In the genomic region with DNA sequence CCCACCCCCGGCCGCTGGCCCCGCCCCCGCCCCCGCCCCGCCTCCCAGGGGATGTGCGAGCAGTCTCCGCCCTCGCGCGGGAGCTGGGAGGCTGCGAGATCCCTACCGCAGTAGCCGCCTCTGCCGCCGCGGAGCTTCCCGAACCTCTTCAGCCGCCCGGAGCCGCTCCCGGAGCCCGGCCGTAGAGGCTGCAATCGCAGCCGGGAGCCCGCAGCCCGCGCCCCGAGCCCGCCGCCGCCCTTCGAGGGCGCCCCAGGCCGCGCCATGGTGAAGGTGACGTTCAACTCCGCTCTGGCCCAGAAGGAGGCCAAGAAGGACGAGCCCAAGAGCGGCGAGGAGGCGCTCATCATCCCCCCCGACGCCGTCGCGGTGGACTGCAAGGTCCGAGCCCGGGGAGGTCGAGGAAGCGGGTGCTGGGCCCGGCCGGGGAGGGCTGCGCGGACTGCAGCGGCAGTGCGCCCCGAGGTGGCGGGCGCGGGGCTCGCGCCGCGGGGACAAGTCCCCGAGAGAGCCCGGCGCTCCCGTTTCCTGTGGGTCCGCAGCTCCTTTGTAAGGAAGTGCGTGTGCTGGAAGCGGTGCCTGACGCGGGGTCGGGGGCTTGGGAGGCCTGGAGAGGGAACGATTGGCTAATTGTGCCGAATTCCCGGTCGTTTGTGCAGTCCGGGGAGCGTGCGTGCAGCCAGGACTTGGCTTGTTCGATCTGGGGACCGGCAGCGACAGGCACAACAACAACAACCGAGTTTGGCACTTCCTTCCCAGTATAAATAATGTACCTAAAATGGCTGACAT, we compare ENCODE assay signal across 1 cellular context.
TF ChIP-seq lines count a peak whose summit lies in the region.

A gene (plus strand): TSS at position 110 of the 789 bp plus-strand sequence. CDS start 155 bp downstream, at position 265.

TF ChIP-seq in GM12878, 131 proteins besides CTCF, POLR2A, EP300 and RAD21 (continued from another document):
- TF ChIP-seq, protein P1, sequence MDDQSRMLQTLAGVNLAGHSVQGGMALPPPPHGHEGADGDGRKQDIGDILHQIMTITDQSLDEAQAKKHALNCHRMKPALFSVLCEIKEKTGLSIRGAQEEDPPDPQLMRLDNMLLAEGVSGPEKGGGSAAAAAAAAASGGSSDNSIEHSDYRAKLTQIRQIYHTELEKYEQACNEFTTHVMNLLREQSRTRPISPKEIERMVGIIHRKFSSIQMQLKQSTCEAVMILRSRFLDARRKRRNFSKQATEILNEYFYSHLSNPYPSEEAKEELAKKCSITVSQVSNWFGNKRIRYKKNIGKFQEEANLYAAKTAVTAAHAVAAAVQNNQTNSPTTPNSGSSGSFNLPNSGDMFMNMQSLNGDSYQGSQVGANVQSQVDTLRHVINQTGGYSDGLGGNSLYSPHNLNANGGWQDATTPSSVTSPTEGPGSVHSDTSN (IDR thresholded peaks at IDR 0.05; ENCODE audit: insufficient replicate concordance, low read depth, low read length): no peak
- TF ChIP-seq, protein P2, sequence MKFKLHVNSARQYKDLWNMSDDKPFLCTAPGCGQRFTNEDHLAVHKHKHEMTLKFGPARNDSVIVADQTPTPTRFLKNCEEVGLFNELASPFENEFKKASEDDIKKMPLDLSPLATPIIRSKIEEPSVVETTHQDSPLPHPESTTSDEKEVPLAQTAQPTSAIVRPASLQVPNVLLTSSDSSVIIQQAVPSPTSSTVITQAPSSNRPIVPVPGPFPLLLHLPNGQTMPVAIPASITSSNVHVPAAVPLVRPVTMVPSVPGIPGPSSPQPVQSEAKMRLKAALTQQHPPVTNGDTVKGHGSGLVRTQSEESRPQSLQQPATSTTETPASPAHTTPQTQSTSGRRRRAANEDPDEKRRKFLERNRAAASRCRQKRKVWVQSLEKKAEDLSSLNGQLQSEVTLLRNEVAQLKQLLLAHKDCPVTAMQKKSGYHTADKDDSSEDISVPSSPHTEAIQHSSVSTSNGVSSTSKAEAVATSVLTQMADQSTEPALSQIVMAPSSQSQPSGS (IDR thresholded peaks at IDR 0.05; ENCODE audit: low read length): no peak
- no peak for TF ChIP-seq TCF3 (IDR thresholded peaks at IDR 0.05; ENCODE audit: borderline replicate concordance, insufficient read depth, low read depth, low read length)
- 0 out of 2 replicates have a peak, but pooled peaks have one; percentile 28 for TF ChIP-seq NBN (IDR thresholded peaks at IDR 0.05)
- no peak for TF ChIP-seq SIX5 (IDR thresholded peaks at IDR 0.05; ENCODE audit: low read depth, low read length, severe bottlenecking)
- 0 out of 4 replicates have a peak, but pooled peaks of 1 of the 2 experiments have one; percentile 24 for TF ChIP-seq BHLHE40 (IDR thresholded peaks at IDR 0.05; ENCODE audit: borderline replicate concordance in 1 of 2, low read depth in 2 of 2, low read length in 1 of 2)
- peak; percentile 82 for TF ChIP-seq GATAD2B (conservative IDR thresholded peaks at IDR 0.05; ENCODE audit: low read depth)
- TF ChIP-seq PML (IDR thresholded peaks at IDR 0.05; ENCODE audit: low read length): no peak
- no peak for TF ChIP-seq ZZZ3 (IDR thresholded peaks at IDR 0.05; ENCODE audit: control insufficient read depth, insufficient read length, low read depth)
- TF ChIP-seq ZNF24 (IDR thresholded peaks at IDR 0.05): no peak
- TF ChIP-seq TARDBP (IDR thresholded peaks at IDR 0.05; ENCODE audit: borderline replicate concordance): no peak
- peak; percentile 55; the same call in 1 of the 2 replicates for TF ChIP-seq ZNF217 (IDR thresholded peaks at IDR 0.05)
- peak; percentile 21; the same call in 1 of the 2 replicates for TF ChIP-seq SMC3 (IDR thresholded peaks at IDR 0.05; ENCODE audit: borderline replicate concordance, low read length)
- no peak for TF ChIP-seq BMI1 (IDR thresholded peaks at IDR 0.05; ENCODE audit: borderline replicate concordance)
- TF ChIP-seq LARP7 (IDR thresholded peaks at IDR 0.05): peak; percentile 81; the same call in 1 of the 2 replicates
- TF ChIP-seq POLR2AphosphoS2 (IDR thresholded peaks at IDR 0.05; ENCODE audit: low read depth, low read length): no peak
- TF ChIP-seq SIN3A (IDR thresholded peaks at IDR 0.05; ENCODE audit: low read depth, low read length): no peak
